In genomic region chr12:13100882-13101769, GRCh38 we compare ENCODE assay signal across 8 cellular contexts. TPM values are rescaled to one million over a fixed set of nuclear protein-coding genes. Genes with fewer than 3 reads are reported as not detected.
DNase-seq lines count a peak whose midpoint lies in the region; ATAC-seq, FAIRE-seq and TF ChIP-seq lines count a peak whose summit lies in the region.

No MANE protein-coding gene starts in this region.

- CTCF ChIA-PET in WTC11 (lab: Charles Lee): interaction anchor here (0.7 to 5.8 kb wide), 11 partner anchors 12 to 185 kb away, joined by 3 to 47 read pairs (median 8); no protein-coding TSS in a partner anchor

- TF ChIP-seq CTCF in WTC11 (IDR thresholded peaks at IDR 0.05): no peak
- TF ChIP-seq CTCF in bronchial epithelial cell (IDR thresholded peaks at IDR 0.05; ENCODE audit: insufficient read depth, low read length, severe bottlenecking): no peak

- H3K36me3 Mint-ChIP-seq in WTC11: no peaks in the 10 kb centered on the region

- H3K36me3 ChIP-seq in bronchial epithelial cell (ENCODE audit: control insufficient read depth, insufficient read depth, low read length): no peaks in the 10 kb centered on the region

- no peaks in the 10 kb centered on the region for H3K27me3 ChIP-seq in bronchial epithelial cell (ENCODE audit: control insufficient read depth, insufficient read depth, low read length)

- DNase-seq in SKM-1 treated with dmso at 0.1 percent for 144 hours (lab: John Stamatoyannopoulos, UW; ENCODE audit: unreplicated experiment) (peak; percentile 50), SKM-1 (lab: John Stamatoyannopoulos, UW; ENCODE audit: unreplicated experiment) (no peak), NCI-H1930 (lab: John Stamatoyannopoulos, UW) (peak; percentile 87 to 92), WTC11 (ENCODE audit: low spot score) (peak; percentile 87), bronchial epithelial cell (ENCODE audit: low read depth) (peak; percentile 80), iris pigment epithelial cell (ENCODE audit: low read depth) (peak; percentile 85)
- DNase-seq in stimulated activated CD4-positive, alpha-beta T cell treated with anti-CD3 and anti-CD28 coated beads, Interleukin-12 subunit alpha, Interleukin-12 subunit beta, amount 100 ng/mL, for 24 hours (ENCODE audit: low read depth in 2 of 2): peak; percentile 69 to 72

- no peaks in the 10 kb centered on the region for H3K9me3 Mint-ChIP-seq in WTC11

- peak; percentile 83 for ATAC-seq in HG02973 (IDR thresholded peaks at IDR 0.05; ENCODE audit: unreplicated experiment)
- peak; percentile 83 for ATAC-seq in WTC11

- FAIRE-seq in bronchial epithelial cell (lab: Jason Lieb, UNC): no peak

- peaks cover 3% of the 10 kb centered on the region for H3K27me3 Mint-ChIP-seq in WTC11 (ENCODE audit: low read depth)

- H3K4me3 ChIP-seq in bronchial epithelial cell (ENCODE audit: low read depth, low read length): peak overlapping the region; percentile 48

- peak overlapping the region; percentile 36 for H3K27ac Mint-ChIP-seq in WTC11

- peak overlapping the region; percentile 74 for H3K4me3 Mint-ChIP-seq in WTC11

- peaks cover 46% of the 10 kb centered on the region for H3K4me1 Mint-ChIP-seq in WTC11

- POLR2A ChIA-PET in WTC11 (lab: Charles Lee): interaction anchor here (1.5 to 1.8 kb wide), 2 partner anchors 13 to 14 kb away, joined by 3 to 6 read pairs; no protein-coding TSS in a partner anchor

TF ChIP-seq in WTC11, 78 proteins besides CTCF, POLR2A, EP300 and RAD21:
- 0 out of 2 replicates have a peak, but pooled peaks have one; percentile 52 for TF ChIP-seq MAX (CRISPR knock-in tag; IDR thresholded peaks at IDR 0.05)
- no peak for TF ChIP-seq TEAD4 (CRISPR knock-in tag; IDR thresholded peaks at IDR 0.05)
- peak; percentile 57; the same call in 1 of the 2 replicates for TF ChIP-seq FOXP1 (CRISPR knock-in tag; IDR thresholded peaks at IDR 0.05; ENCODE audit: borderline replicate concordance)
- TF ChIP-seq KAT7 (CRISPR knock-in tag; IDR thresholded peaks at IDR 0.05; ENCODE audit: borderline replicate concordance): no peak
- TF ChIP-seq HMGXB4 (CRISPR knock-in tag; IDR thresholded peaks at IDR 0.05): peak; percentile 66; the same call in 1 of the 2 replicates
- TF ChIP-seq USF1 (CRISPR knock-in tag; IDR thresholded peaks at IDR 0.05): peak; percentile 11; the same call in 1 of the 2 replicates
- TF ChIP-seq MYBL2 (CRISPR knock-in tag; IDR thresholded peaks at IDR 0.05): 0 out of 2 replicates have a peak, but pooled peaks have one; percentile 13
- TF ChIP-seq SP1 (CRISPR knock-in tag; conservative IDR thresholded peaks at IDR 0.05): peak; percentile 71
- TF ChIP-seq NFATC4 (CRISPR knock-in tag; IDR thresholded peaks at IDR 0.05): no peak
- TF ChIP-seq TP53 (CRISPR knock-in tag; IDR thresholded peaks at IDR 0.05): 0 out of 2 replicates have a peak, but pooled peaks have one; percentile 36
- peak; percentile 96 for TF ChIP-seq ZNF423 (CRISPR knock-in tag; IDR thresholded peaks at IDR 0.05)
- TF ChIP-seq E2F1 (CRISPR knock-in tag; IDR thresholded peaks at IDR 0.05): no peak
- 0 out of 2 replicates have a peak, but pooled peaks have one; percentile 37 for TF ChIP-seq PRRX2 (CRISPR knock-in tag; IDR thresholded peaks at IDR 0.05)
- TF ChIP-seq ZNF416 (CRISPR knock-in tag; IDR thresholded peaks at IDR 0.05): no peak
- no peak for TF ChIP-seq NR3C1 (CRISPR knock-in tag; conservative IDR thresholded peaks at IDR 0.05; ENCODE audit: low read depth)
- TF ChIP-seq E2F5 (CRISPR knock-in tag; IDR thresholded peaks at IDR 0.05): 0 out of 2 replicates have a peak, but pooled peaks have one; percentile 43
- peak; percentile 79 for TF ChIP-seq FOXK1 (CRISPR knock-in tag; IDR thresholded peaks at IDR 0.05)
- 0 out of 2 replicates have a peak, but pooled peaks have one; percentile 31 for TF ChIP-seq CREM (CRISPR knock-in tag; IDR thresholded peaks at IDR 0.05)

RNA-seq across cellular contexts. Expression of gene GSG1, which starts 2.3 kb away (rescaled TPM):
- total RNA-seq in WTC11 (2021) (0.21 to 0.28 TPM in 2 of 3 replicates, not detected in the other), bronchial epithelial cell (not detected in 2 replicates)

RNA-seq across cellular contexts. Expression of gene FAM234B, which starts 56.9 kb away (rescaled TPM):
- total RNA-seq in WTC11 (2021): 25.9 to 28.6 TPM (median 26.2 TPM) in 3 replicates
- total RNA-seq in bronchial epithelial cell: 2.4 and 3.7 TPM in 2 replicates
